2 cellular contexts compared by ENCODE assay signal in genomic region chr6:37549186-37549957, GRCh38.
TF ChIP-seq lines count a peak whose summit lies in the region.

No MANE protein-coding gene starts in this region.

TF ChIP-seq in HEK293, 187 proteins besides CTCF, POLR2A, EP300 and RAD21 (continued from another document):
- no peak for TF ChIP-seq RBAK (tag by site-specific recombination; IDR thresholded peaks at IDR 0.05)

TF ChIP-seq in K562, 482 proteins besides CTCF, POLR2A, EP300 and RAD21 (continued from another document):
- TF ChIP-seq ATF7 (IDR thresholded peaks at IDR 0.05) (no peak), THAP12 (CRISPR knock-in tag; IDR thresholded peaks at IDR 0.05) (no peak), HMG20A (CRISPR knock-in tag; conservative IDR thresholded peaks at IDR 0.05) (no peak), POLR2G (IDR thresholded peaks at IDR 0.05; ENCODE audit: low read depth, low read length) (no peak), SMARCB1 (IDR thresholded peaks at IDR 0.05; ENCODE audit: insufficient read length, low read depth) (no peak), RFX5 (IDR thresholded peaks at IDR 0.05; ENCODE audit: low read depth, low read length) (no peak), FOXP4 (CRISPR knock-in tag; IDR thresholded peaks at IDR 0.05; ENCODE audit: borderline replicate concordance) (no peak), ZNF449 (CRISPR knock-in tag; IDR thresholded peaks at IDR 0.05) (no peak), ELK1 (CRISPR knock-in tag; IDR thresholded peaks at IDR 0.05) (no peak), CBFB (CRISPR knock-in tag; IDR thresholded peaks at IDR 0.05) (no peak), MTA1 (IDR thresholded peaks at IDR 0.05; ENCODE audit: borderline replicate concordance) (no peak), NFATC3 (IDR thresholded peaks at IDR 0.05) (no peak), RFX1 (IDR thresholded peaks at IDR 0.05) (no peak), ZNF165 (CRISPR knock-in tag; IDR thresholded peaks at IDR 0.05; ENCODE audit: borderline replicate concordance) (no peak), POLR2AphosphoS2 (IDR thresholded peaks at IDR 0.05; ENCODE audit: low read length) (no peak), NCOR1 (IDR thresholded peaks at IDR 0.05) (no peak), ARHGAP35 (IDR thresholded peaks at IDR 0.05; ENCODE audit: partially characterized antibody) (no peak)
- TF ChIP-seq, protein P1, sequence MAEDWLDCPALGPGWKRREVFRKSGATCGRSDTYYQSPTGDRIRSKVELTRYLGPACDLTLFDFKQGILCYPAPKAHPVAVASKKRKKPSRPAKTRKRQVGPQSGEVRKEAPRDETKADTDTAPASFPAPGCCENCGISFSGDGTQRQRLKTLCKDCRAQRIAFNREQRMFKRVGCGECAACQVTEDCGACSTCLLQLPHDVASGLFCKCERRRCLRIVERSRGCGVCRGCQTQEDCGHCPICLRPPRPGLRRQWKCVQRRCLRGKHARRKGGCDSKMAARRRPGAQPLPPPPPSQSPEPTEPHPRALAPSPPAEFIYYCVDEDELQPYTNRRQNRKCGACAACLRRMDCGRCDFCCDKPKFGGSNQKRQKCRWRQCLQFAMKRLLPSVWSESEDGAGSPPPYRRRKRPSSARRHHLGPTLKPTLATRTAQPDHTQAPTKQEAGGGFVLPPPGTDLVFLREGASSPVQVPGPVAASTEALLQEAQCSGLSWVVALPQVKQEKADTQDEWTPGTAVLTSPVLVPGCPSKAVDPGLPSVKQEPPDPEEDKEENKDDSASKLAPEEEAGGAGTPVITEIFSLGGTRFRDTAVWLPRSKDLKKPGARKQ (CRISPR knock-in tag; IDR thresholded peaks at IDR 0.05), result no peak
